In the genomic region with DNA sequence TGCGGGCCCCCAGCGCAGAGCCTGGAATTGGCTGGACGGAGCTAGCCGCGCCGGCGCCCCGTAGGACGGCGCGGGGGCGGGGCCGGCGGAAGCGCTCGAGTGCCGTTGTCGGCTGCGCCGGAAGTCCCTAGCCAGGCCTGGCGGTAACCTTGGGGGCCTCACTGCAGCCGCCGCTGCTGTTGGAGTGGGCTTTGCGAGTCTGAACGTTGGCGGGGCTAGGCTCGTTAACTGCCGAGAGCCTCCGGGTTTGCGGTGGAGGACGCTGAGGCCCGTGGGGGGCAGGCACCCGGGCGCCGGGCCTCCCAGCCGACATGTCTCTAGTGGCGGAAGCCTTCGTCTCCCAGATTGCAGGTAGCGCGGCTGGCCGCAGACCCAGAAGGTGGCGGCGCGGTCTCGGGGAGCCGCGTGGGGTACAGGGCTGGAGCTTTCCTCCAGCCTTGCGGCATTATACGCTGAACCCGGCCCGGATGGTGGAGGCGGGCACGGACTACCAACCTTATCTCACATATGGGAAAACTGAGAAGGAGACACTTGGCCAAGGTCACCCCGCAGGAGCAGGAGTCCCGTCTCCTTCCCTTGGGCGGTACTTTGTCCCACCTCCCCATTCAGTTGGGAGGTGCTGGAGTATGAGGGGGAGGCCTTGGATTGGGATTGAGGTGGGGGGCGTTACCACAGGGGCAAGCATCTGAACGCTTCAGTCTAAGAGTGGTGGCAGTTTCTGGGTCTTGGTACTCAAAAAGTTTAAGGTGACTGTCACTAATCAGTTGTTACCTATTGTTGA, we compare ENCODE assay signal across 8 cellular contexts.
DNase-seq lines count a peak whose midpoint lies in the region; ATAC-seq lines count a peak whose summit lies in the region.

A gene (plus strand): TSS at position 124 of the 781 bp plus-strand sequence. CDS start 188 bp downstream, at position 312.

- DNase-seq in DMS 273 treated with DMSO at 0.1 percent for 48 hours (lab: John Stamatoyannopoulos, UW) (peak; percentile 56), HuH-7 (ENCODE audit: low spot score) (peak; percentile 85), OCI-M1 (lab: John Stamatoyannopoulos, UW) (peak; percentile 89), activated T-cell treated with anti-CD3 and anti-CD28 coated beads for 24 hours (ENCODE audit: low read depth) (peak; percentile 65), epithelial cell of prostate (ENCODE audit: low read depth, low spot score) (no peak)
- peak; percentile 43 to 45 for DNase-seq in stimulated activated CD8-positive, alpha-beta memory T cell treated with anti-CD3 and anti-CD28 coated beads, Interleukin-7, amount 100 ng/mL, for 1 hour (ENCODE audit: low read depth in 2 of 2)

- H3K9ac ChIP-seq in mucosa of rectum (ENCODE audit: low read depth in 1 of 2, low read length in 2 of 2): peak within 1 kb of the TSS; percentile 94 to 96

- peaks cover 4 to 5% of the 10 kb centered on the region in 2 donors for H3K4me1 ChIP-seq in mucosa of rectum (ENCODE audit: control insufficient read depth in 2 of 2, insufficient read depth in 2 of 2, low read length in 2 of 2)

- no peaks in the 10 kb centered on the region for H3K27me3 ChIP-seq in mucosa of rectum (ENCODE audit: control insufficient read depth in 2 of 2, insufficient read depth in 2 of 2, low read length in 2 of 2)

- ATAC-seq in GM21447 (IDR thresholded peaks at IDR 0.05; ENCODE audit: unreplicated experiment): peak; percentile 93

- peaks cover 0 to 5% of the 10 kb centered on the region in 2 donors for H3K36me3 ChIP-seq in mucosa of rectum (ENCODE audit: control insufficient read depth in 2 of 2, insufficient read depth in 2 of 2, low read length in 2 of 2)

- H3K4me3 ChIP-seq in mucosa of rectum (ENCODE audit: low read length in 2 of 2): peak within 1 kb of the TSS; percentile 78 to 98

- peak within 1 kb of the TSS; percentile 70 for H3K27ac ChIP-seq in epithelial cell of prostate
- peak within 1 kb of the TSS; percentile 85 to 91 for H3K27ac ChIP-seq in mucosa of rectum (ENCODE audit: low read depth in 2 of 2, low read length in 2 of 2)

- no peaks in the 10 kb centered on the region for H3K9me3 ChIP-seq in mucosa of rectum (ENCODE audit: control insufficient read depth in 2 of 2, low read length in 2 of 2)
